8 cellular contexts compared by ENCODE assay signal in genomic region chr1:36151845-36152203, GRCh38. TPM values are rescaled to one million over a fixed set of nuclear protein-coding genes. Genes with fewer than 3 reads are reported as not detected.
A peak's percentile ranks its signal among the peaks of the same experiment; 100 is the strongest.
DNase-seq lines count a peak whose midpoint lies in the region; ATAC-seq and TF ChIP-seq lines count a peak whose summit lies in the region.

No MANE protein-coding gene starts in this region.

- peak overlapping the region; percentile 98 for H3K27ac ChIP-seq in brain microvascular endothelial cell

- H3K27ac Mint-ChIP-seq in neural crest cell (ENCODE audit: unreplicated experiment) = no peak overlapping the region

- no peak for ATAC-seq in GM21423 (IDR thresholded peaks at IDR 0.05; ENCODE audit: unreplicated experiment)
- ATAC-seq in GM19397 (IDR thresholded peaks at IDR 0.05; ENCODE audit: unreplicated experiment) = no peak

- no peaks in the 10 kb centered on the region for H3K27me3 ChIP-seq in brain microvascular endothelial cell (replicated peaks)

- H3K36me3 Mint-ChIP-seq in neural crest cell (ENCODE audit: low read depth) = no peaks in the 10 kb centered on the region

- H3K4me3 ChIP-seq in brain microvascular endothelial cell (ENCODE audit: low read depth, low read length) = no peak overlapping the region

- DNase-seq in COR-L47 (lab: John Stamatoyannopoulos, UW) (peak; percentile 31), brain microvascular endothelial cell (no peak), neural crest cell (ENCODE audit: low read depth, low spot score) (no peak), NCI-H446 treated with DMSO at 0.1 percent for 48 hours (lab: John Stamatoyannopoulos, UW) (no peak), DMS153 treated with DMSO at 0.1 percent for 48 hours (lab: John Stamatoyannopoulos, UW; ENCODE audit: unreplicated experiment) (no peak)

- peaks cover 71% of the 10 kb centered on the region for H3K4me1 Mint-ChIP-seq in neural crest cell

- TF ChIP-seq POLR2A in Raji (IDR thresholded peaks at IDR 0.05; ENCODE audit: insufficient read depth, low read depth, low read length) = peak; percentile 48; the same call in 1 of the 2 replicates

- no peaks in the 10 kb centered on the region for H3K27me3 Mint-ChIP-seq in neural crest cell (ENCODE audit: low read depth)

- TF ChIP-seq CTCF in brain microvascular endothelial cell (IDR thresholded peaks at IDR 0.05; ENCODE audit: low read depth, low read length, missing control alignments) = no peak
- no peak for TF ChIP-seq CTCF in neural crest cell (conservative IDR thresholded peaks at IDR 0.05)

- in situ Hi-C loops in brain microvascular endothelial cell (cut with HindIII; ENCODE audit: low pct_ligation_motif_present, low sequenced_read_pairs) = no loop called here

- no peaks in the 10 kb centered on the region for H3K9me3 Mint-ChIP-seq in neural crest cell

- H3K36me3 ChIP-seq in brain microvascular endothelial cell (replicated peaks) = peaks cover 3% of the 10 kb centered on the region

- H3K4me3 Mint-ChIP-seq in neural crest cell = peak overlapping the region; percentile 38

RNA-seq across cellular contexts. Expression of gene TRAPPC3, which starts 2.5 kb away (rescaled TPM):
- 48.6 and 52.8 TPM in 2 replicates for total RNA-seq in neural crest cell

RNA-seq across cellular contexts. Expression of gene MAP7D1, which starts 4.1 kb away (rescaled TPM):
- total RNA-seq in neural crest cell = 165 and 166 TPM in 2 replicates

RNA-seq across cellular contexts. Expression of gene COL8A2, which starts 26.8 kb away (rescaled TPM):
- total RNA-seq in neural crest cell = 0.09 TPM in 2 replicates
